In genomic region chr22:24054356-24054755, GRCh38 we compare ENCODE assay signal across 14 cellular contexts. TPM values are rescaled to one million over a fixed set of nuclear protein-coding genes. Genes with fewer than 3 reads are reported as not detected.
DNase-seq lines count a peak whose midpoint lies in the region; ATAC-seq and TF ChIP-seq lines count a peak whose summit lies in the region.
"Had no signal": no experiment of that assay in that cellular context is flagged by ENCODE, and none has a peak within 500 bp of the region (broad histone marks: within the 10 kb centered on the region; RNA-seq: fewer than 3 reads in every experiment).

No MANE protein-coding gene starts in this region.

- H3K9me3 ChIP-seq in GM23248 (ENCODE audit: low read depth) (no peaks in the 10 kb centered on the region), OCI-LY7 (ENCODE audit: low read length) (no peaks in the 10 kb centered on the region)
- H3K9me3 ChIP-seq: MG63 had no signal

- H4K20me1 ChIP-seq in GM23248 (ENCODE audit: insufficient read depth) (no peaks in the 10 kb centered on the region), OCI-LY7 (ENCODE audit: insufficient read depth, low read length) (no peaks in the 10 kb centered on the region)

- no peaks in the 10 kb centered on the region for H3K9me3 Mint-ChIP-seq in memory B cell
- H3K9me3 Mint-ChIP-seq in activated T-cell treated with anti-CD3 and anti-CD28 coated beads, Interleukin-2, amount 50 U/mL, for 72 hours = no peaks in the 10 kb centered on the region
- H3K9me3 Mint-ChIP-seq: GM23338 had no signal

- intact Hi-C loops in OCI-LY7 (cut with micrococcal nuclease; ENCODE audit: unreplicated experiment) = no loop called here

- CTCF ChIA-PET in OCI-LY7 (lab: Charles Lee; ENCODE audit: unreplicated experiment) = no interaction called here

- no peak overlapping the region for H3K9ac ChIP-seq in GM23248

- no peaks in the 10 kb centered on the region for H3K27me3 Mint-ChIP-seq in memory B cell
- no peaks in the 10 kb centered on the region for H3K27me3 Mint-ChIP-seq in activated T-cell treated with anti-CD3 and anti-CD28 coated beads, Interleukin-2, amount 50 U/mL, for 72 hours (ENCODE audit: low read depth)

- peaks cover 7% of the 10 kb centered on the region for H3K4me1 Mint-ChIP-seq in memory B cell
- no peaks in the 10 kb centered on the region for H3K4me1 Mint-ChIP-seq in activated T-cell treated with anti-CD3 and anti-CD28 coated beads, Interleukin-2, amount 50 U/mL, for 72 hours (ENCODE audit: low read depth)
- H3K4me1 Mint-ChIP-seq: GM23338 had no signal

- H3K79me2 ChIP-seq in GM23248 (ENCODE audit: insufficient read depth) (no peaks in the 10 kb centered on the region), OCI-LY7 (ENCODE audit: insufficient read depth, low read depth, low read length) (no peaks in the 10 kb centered on the region)

- H3K27ac Mint-ChIP-seq in memory B cell = peak overlapping the region; percentile 16
- no peak overlapping the region for H3K27ac Mint-ChIP-seq in activated T-cell treated with anti-CD3 and anti-CD28 coated beads, Interleukin-2, amount 50 U/mL, for 72 hours
- H3K27ac Mint-ChIP-seq: GM23338 had no signal

- H3K4me2 ChIP-seq in GM23248 (ENCODE audit: unreplicated experiment) = no peak overlapping the region
- no peak overlapping the region for H3K4me2 ChIP-seq in OCI-LY7 (ENCODE audit: low read length)
- H3K4me2 ChIP-seq: GM23338 had no signal

- no peak overlapping the region for H3K4me3 ChIP-seq in GM23248
- H3K4me3 ChIP-seq in OCI-LY7 (ENCODE audit: low read depth, low read length, poor library complexity, severe bottlenecking) = no peak overlapping the region
- H3K4me3 ChIP-seq: GM23338, MG63 had no signal

- POLR2A ChIA-PET in OCI-LY7 (lab: Charles Lee) = interaction anchor here (0.6 kb wide), 1 partner anchor 38 kb away, joined by 3 read pairs; no protein-coding TSS in a partner anchor

- H3K9me2 ChIP-seq in GM23248 (ENCODE audit: insufficient read depth) (no peaks in the 10 kb centered on the region), OCI-LY7 (ENCODE audit: insufficient read depth, low read length) (no peaks in the 10 kb centered on the region)

- H2AFZ ChIP-seq in GM23248 (no peak overlapping the region), OCI-LY7 (ENCODE audit: low read length) (no peak overlapping the region)
- H2AFZ ChIP-seq: GM23338 had no signal

- TF ChIP-seq CTCF in OCI-LY7 (conservative IDR thresholded peaks at IDR 0.05; ENCODE audit: low read length) = no peak

- H3K27me3 ChIP-seq in GM23248 (replicated peaks; ENCODE audit: insufficient read depth) = no peaks in the 10 kb centered on the region
- H3K27me3 ChIP-seq: MG63 had no signal

- BruUV-seq in OCI-LY7 (replicated peaks; lab: Mats Ljungman, UMichigan) = no TSS peak

- 92 to 97% methylated on average over 3 of the region's 3 CpGs for WGBS in GM23248 (ENCODE audit: low coverage in 1 of 2, low lambda C conversion rate in 2 of 2, missing lambda C conversion rate in 2 of 2), 2 experiments

- H3K36me3 Mint-ChIP-seq in memory B cell = peaks cover 44% of the 10 kb centered on the region
- H3K36me3 Mint-ChIP-seq in activated T-cell treated with anti-CD3 and anti-CD28 coated beads, Interleukin-2, amount 50 U/mL, for 72 hours (ENCODE audit: insufficient read depth in 2 of 2) = peaks cover 6 to 20% of the 10 kb centered on the region in 2 donors

- DNase-seq in GM23248 (peak; percentile 50), OCI-LY7 (ENCODE audit: low spot score) (no peak), memory B cell (ENCODE audit: low spot score in 2 of 2) (no peak), DMS53 (lab: John Stamatoyannopoulos, UW) (no peak), NCI-H82 (lab: John Stamatoyannopoulos, UW) (no peak)
- DNase-seq in activated CD4-positive, alpha-beta T cell treated with anti-CD3 and anti-CD28 coated beads for 48 hours = no peak
- DNase-seq in activated T-cell treated with anti-CD3 and anti-CD28 coated beads, Interleukin-2, amount 50 U/mL, for 72 hours = no peak
- DNase-seq: C1 segment of cervical spinal cord, KG1, MG63, NCI-H1105, NCI-H187, NCI-H510A had no signal

- in situ Hi-C loops in GM23248 (cut with MboI) = no loop called here

- no peak for ATAC-seq in memory B cell (ENCODE audit: low read depth)
- ATAC-seq in activated T-cell treated with anti-CD3 and anti-CD28 coated beads, Interleukin-2, amount 50 U/mL, for 72 hours (replicated peaks in 1 of 2) = no peak
- ATAC-seq: GM23338 had no signal

- H3K36me3 ChIP-seq in GM23248 (ENCODE audit: low read depth) = peaks cover 5% of the 10 kb centered on the region; the same call in 1 of the 2 replicates
- H3K36me3 ChIP-seq in OCI-LY7 (ENCODE audit: insufficient read depth, low read length) = peaks cover 88% of the 10 kb centered on the region

- peaks cover 29% of the 10 kb centered on the region for H3K4me1 ChIP-seq in GM23248 (ENCODE audit: insufficient read depth)
- peaks cover 10% of the 10 kb centered on the region for H3K4me1 ChIP-seq in OCI-LY7 (ENCODE audit: insufficient read depth, low read length, poor library complexity, severe bottlenecking)

- no peak overlapping the region for H3K4me3 Mint-ChIP-seq in memory B cell
- H3K4me3 Mint-ChIP-seq in activated T-cell treated with anti-CD3 and anti-CD28 coated beads, Interleukin-2, amount 50 U/mL, for 72 hours = no peak overlapping the region
- H3K4me3 Mint-ChIP-seq: GM23338 had no signal

- H3F3A ChIP-seq in GM23248 (ENCODE audit: insufficient read depth) = peaks cover 6% of the 10 kb centered on the region

- H3K27ac ChIP-seq in GM23248 = no peak overlapping the region
- H3K27ac ChIP-seq in OCI-LY7 (ENCODE audit: low read depth, low read length, poor library complexity, severe bottlenecking) = peak overlapping the region; percentile 8

RNA-seq across cellular contexts. Expression of gene CABIN1, which starts 43.3 kb away (rescaled TPM):
- total RNA-seq in GM23248 (2014; rRNA removed; shearing (Covaris generic)) = 21.5 and 28.7 TPM in 2 replicates
- 10.6 and 14.3 TPM in 2 replicates for polyA plus RNA-seq in GM23248 (2016; fragmentation: Nextera tagmentation; extraction: Ambion mirVana)
- 64.5 and 73.0 TPM in 2 replicates for total RNA-seq in OCI-LY7 (2014; rRNA removed; shearing (Covaris generic))
- total RNA-seq in OCI-LY7 (2022) = 76.9 and 87.0 TPM in 2 replicates
- 10 to 100 TPM; 69.2 to 73.4 TPM for total RNA-seq in activated T-cell treated with anti-CD3 and anti-CD28 coated beads, Interleukin-2, amount 50 U/mL, for 72 hours

RNA-seq across cellular contexts. Expression of gene GSTT4, which starts 49.1 kb away (rescaled TPM):
- not detected in 2 replicates for total RNA-seq in GM23248 (2014; rRNA removed; shearing (Covaris generic))
- not detected in 2 replicates for polyA plus RNA-seq in GM23248 (2016; fragmentation: Nextera tagmentation; extraction: Ambion mirVana)
- total RNA-seq in OCI-LY7 (2014; rRNA removed; shearing (Covaris generic)) = not detected in 2 replicates
- total RNA-seq in OCI-LY7 (2022) = not detected in 2 replicates
- not detected for total RNA-seq in activated T-cell treated with anti-CD3 and anti-CD28 coated beads, Interleukin-2, amount 50 U/mL, for 72 hours
- total RNA-seq: GM23338 had no signal
- polyA plus RNA-seq: GM23338 had no signal
